8 cellular contexts compared by ENCODE assay signal in the genomic region with DNA sequence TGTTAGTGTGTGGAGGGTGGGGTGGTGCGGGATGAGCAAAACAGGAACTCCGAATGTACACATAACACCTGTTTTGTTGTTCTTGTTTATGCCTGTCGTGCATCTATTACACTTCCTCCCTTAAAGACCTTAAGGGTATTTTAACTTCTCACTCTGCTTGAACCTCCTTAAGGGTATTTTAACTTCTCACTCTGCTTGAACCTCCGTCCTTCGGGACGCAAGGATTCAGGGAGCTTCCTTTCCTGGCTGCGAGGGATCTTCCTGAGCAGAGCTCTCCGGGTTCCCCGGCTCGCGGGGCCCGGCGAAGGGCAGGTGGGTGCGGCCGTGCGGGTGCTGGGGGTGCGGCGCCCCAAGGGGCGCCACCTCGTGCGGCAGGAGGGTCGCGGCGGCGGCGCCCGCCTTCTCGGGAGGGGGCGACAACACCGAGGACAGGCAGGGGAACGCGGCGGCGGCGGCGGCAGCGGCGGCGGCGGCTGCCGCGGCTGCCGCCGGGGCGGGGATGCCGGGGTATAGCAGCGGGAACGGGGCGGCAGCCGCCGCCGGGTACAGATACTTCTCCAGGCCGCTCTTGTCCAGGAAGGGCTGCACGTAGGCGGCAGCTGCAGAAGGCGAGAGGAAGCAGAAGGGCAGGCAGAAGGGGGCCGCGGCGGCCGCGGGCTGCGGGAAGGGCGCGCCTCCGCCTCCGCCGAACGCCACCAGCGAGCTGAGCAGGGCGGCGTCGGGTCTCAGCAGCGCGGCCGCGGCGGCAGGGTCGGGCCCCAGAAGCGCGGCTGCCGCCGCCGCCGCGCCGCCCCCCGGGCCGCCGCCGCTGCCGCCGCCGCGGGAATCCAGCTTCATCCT. TPM values are rescaled to one million over a fixed set of nuclear protein-coding genes. Genes with fewer than 3 reads are reported as not detected.
DNase-seq lines count a peak whose midpoint lies in the region; ATAC-seq, FAIRE-seq and TF ChIP-seq lines count a peak whose summit lies in the region.

No MANE protein-coding gene starts in this region.

- H3F3A ChIP-seq in PC-3 (ENCODE audit: low read length, unreplicated experiment) = peaks cover 9% of the 10 kb centered on the region

- H2AFZ ChIP-seq in H9 (ENCODE audit: low read length) (no peak overlapping the region), PC-3 (ENCODE audit: low read length) (peak overlapping the region; percentile 13; the same call in 1 of the 2 replicates), GM12878 (ENCODE audit: control insufficient read depth, low read depth, low read length) (peak overlapping the region; percentile 58)

- no peak overlapping the region for H2BK15ac ChIP-seq in H9 (ENCODE audit: low read depth, low read length)

- H2BK5ac ChIP-seq in H9 (ENCODE audit: insufficient read length, low read length) = no peak overlapping the region

- H3K4me1 ChIP-seq in H9 (ENCODE audit: insufficient read depth, low read length) (peaks cover 3% of the 10 kb centered on the region; the same call in 1 of the 2 replicates), PC-3 (ENCODE audit: insufficient read depth, low read length) (peaks cover 45% of the 10 kb centered on the region), GM12878 (ENCODE audit: control insufficient read depth, insufficient read depth, low read length) (peaks cover 29% of the 10 kb centered on the region)

- ATAC-seq in PC-3 = no peak
- peak; percentile 13 for ATAC-seq in GM12878
- peak; percentile 66 for ATAC-seq in stimulated activated effector memory CD8-positive, alpha-beta T cell treated with anti-CD3 and anti-CD28 coated beads, Interleukin-12 subunit alpha, Interleukin-12 subunit beta, amount 100 ng/mL, for 72 hours
- ATAC-seq in HG03432 (IDR thresholded peaks at IDR 0.05; ENCODE audit: unreplicated experiment) = no peak

- H3K4me1 Mint-ChIP-seq in H9 (peaks cover 36 to 47% of the 10 kb centered on the region in 2 experiments), immature natural killer cell (peaks cover 30 to 43% of the 10 kb centered on the region in 2 donors)
- H3K4me1 Mint-ChIP-seq in stimulated activated effector memory CD8-positive, alpha-beta T cell treated with anti-CD3 and anti-CD28 coated beads, Interleukin-12 subunit alpha, Interleukin-12 subunit beta, amount 100 ng/mL, for 72 hours = peaks cover 31% of the 10 kb centered on the region

- no peak overlapping the region for H4K5ac ChIP-seq in H9 (ENCODE audit: insufficient read length, low read depth, low read length)

- POLR2A ChIA-PET in PC-3 (lab: Charles Lee; ENCODE audit: unreplicated experiment) = interaction anchor here (1.3 kb wide), 1 partner anchor 152 kb away, joined by 42 read pairs; no protein-coding TSS in a partner anchor
- POLR2A ChIA-PET in GM12878 (lab: Charles Lee) = interaction anchor here (0.5 to 1.8 kb wide), 3 partner anchors 131 to 575 kb away, joined by 3 to 5 read pairs (median 4); no protein-coding TSS in a partner anchor

- H3T11ph ChIP-seq in H9 (ENCODE audit: low read length) = no peak overlapping the region

- H2BK12ac ChIP-seq in H9 (ENCODE audit: insufficient read length, low read depth, low read length) = no peak overlapping the region

- no peaks in the 10 kb centered on the region for H3K9me2 ChIP-seq in PC-3 (replicated peaks; ENCODE audit: low read length)

- H3K4me3 Mint-ChIP-seq in H9 (peak overlapping the region; percentile 51 to 81), immature natural killer cell (peak overlapping the region; percentile 52 to 75 (median 69))
- H3K4me3 Mint-ChIP-seq in stimulated activated effector memory CD8-positive, alpha-beta T cell treated with anti-CD3 and anti-CD28 coated beads, Interleukin-12 subunit alpha, Interleukin-12 subunit beta, amount 100 ng/mL, for 72 hours = peak overlapping the region; percentile 65

- intact Hi-C loops in PC-3 (cut with micrococcal nuclease) (loop anchor here (5.0 kb wide), 1 partner anchor 295 kb away; no protein-coding TSS in a partner anchor), GM12878 (cut with micrococcal nuclease; ENCODE audit: unreplicated experiment) (loop anchor here (5.0 kb wide), 1 partner anchor 150 kb away; no protein-coding TSS in a partner anchor)

- H3K27me3 Mint-ChIP-seq in H9 (ENCODE audit: low read depth) = peaks cover 93% of the 10 kb centered on the region
- H3K27me3 Mint-ChIP-seq in immature natural killer cell (ENCODE audit: low read depth in 3 of 3) = peaks cover 20 to 46% (median 28%) of the 10 kb centered on the region in 3 donors

- BruUV-seq in PC-3 (replicated peaks; lab: Mats Ljungman, UMichigan) (no TSS peak), GM12878 (replicated peaks; lab: Mats Ljungman, UMichigan) (no TSS peak)

- H3K56ac ChIP-seq in H9 (ENCODE audit: insufficient read length, low read depth, low read length) = no peak overlapping the region

- H4K91ac ChIP-seq in H9 (ENCODE audit: insufficient read length, low read depth, low read length) = no peak overlapping the region

- peak overlapping the region; percentile 87 for H3K4me2 ChIP-seq in H9 (ENCODE audit: insufficient read depth, insufficient read length, low read length)
- H3K4me2 ChIP-seq in PC-3 (ENCODE audit: low read length) = peak overlapping the region; percentile 92
- H3K4me2 ChIP-seq in GM12878 (ENCODE audit: control insufficient read depth, insufficient read depth) = peak overlapping the region; percentile 94

- H3K36me3 Mint-ChIP-seq in H9 (ENCODE audit: insufficient read depth in 1 of 3, low read depth in 3 of 3) = peaks cover 0 to 4% (median 0%) of the 10 kb centered on the region in 3 experiments; a peak in 1 of 7 replicates
- H3K36me3 Mint-ChIP-seq in immature natural killer cell = no peaks in the 10 kb centered on the region
- H3K36me3 Mint-ChIP-seq in stimulated activated effector memory CD8-positive, alpha-beta T cell treated with anti-CD3 and anti-CD28 coated beads, Interleukin-12 subunit alpha, Interleukin-12 subunit beta, amount 100 ng/mL, for 72 hours = no peaks in the 10 kb centered on the region

- peak; percentile 47 for DNase-seq in Caki2 (ENCODE audit: low read depth)
- peak; percentile 48 for DNase-seq in H9
- DNase-seq in PC-3 = peak; percentile 35
- DNase-seq in GM12878 (ENCODE audit: low read depth, low spot score) = no peak
- peak; percentile 24 to 36 (median 29) for DNase-seq in immature natural killer cell
- DNase-seq in stimulated activated effector memory CD8-positive, alpha-beta T cell treated with anti-CD3 and anti-CD28 coated beads, Interleukin-12 subunit alpha, Interleukin-12 subunit beta, amount 100 ng/mL, for 72 hours (ENCODE audit: low spot score in 2 of 2) = peak in 1 of 2 donors; percentile 59
- no peak for DNase-seq in epidermal melanocyte (ENCODE audit: insufficient read length, low spot score)

- H3K79me1 ChIP-seq in H9 (ENCODE audit: insufficient read depth, low read depth, low read length, poor library complexity, severe bottlenecking) = no peaks in the 10 kb centered on the region

- H2BK20ac ChIP-seq in H9 (ENCODE audit: low read depth, low read length, poor library complexity, severe bottlenecking) = no peak overlapping the region

- SMC1A ChIA-PET in GM12878 (lab: Charles Lee; ENCODE audit: uncharacterized antibody, unreplicated experiment) = interaction anchor here (0.5 to 8.3 kb wide), 28 partner anchors 9 to 520 kb away, joined by 3 to 91 read pairs (median 4); no protein-coding TSS in a partner anchor

- TF ChIP-seq CTCF in H9 (conservative IDR thresholded peaks at IDR 0.05) (no peak), PC-3 (conservative IDR thresholded peaks at IDR 0.05; ENCODE audit: low read depth, low read length) (no peak), GM12878 (IDR thresholded peaks at IDR 0.05 in 2 of 3, conservative IDR thresholded peaks at IDR 0.05 in 1 of 3; ENCODE audit: control insufficient read depth in 2 of 3, extremely low read depth in 1 of 3, insufficient read depth in 1 of 3, low read depth in 3 of 3, low read length in 3 of 3) (no peak)

- H3K9ac ChIP-seq in H9 (ENCODE audit: extremely low read depth, insufficient read length, low read length) = no peak overlapping the region
- H3K9ac ChIP-seq in PC-3 (ENCODE audit: low read length) = peak overlapping the region; percentile 90
- H3K9ac ChIP-seq in GM12878 (ENCODE audit: control insufficient read depth, insufficient read depth, low read length) = peak overlapping the region; percentile 35; the same call in 1 of the 2 replicates

- H3K27me3 ChIP-seq in H9 (ENCODE audit: insufficient read depth, low read length) = peaks cover 39% of the 10 kb centered on the region
- H3K27me3 ChIP-seq in PC-3 (ENCODE audit: low read length) = no peaks in the 10 kb centered on the region
- peaks cover 10 to 36% of the 10 kb centered on the region in 2 experiments for H3K27me3 ChIP-seq in GM12878 (replicated peaks in 1 of 2; ENCODE audit: control insufficient read depth in 2 of 2, insufficient read depth in 2 of 2, low read length in 1 of 2)

- H4K8ac ChIP-seq in H9 (replicated peaks; ENCODE audit: insufficient read length, low read depth, low read length) = no peak overlapping the region

- TF ChIP-seq POLR2A in GM12878 (IDR thresholded peaks at IDR 0.05; ENCODE audit: low read depth, low read length) = no peak

- TF ChIP-seq EP300 in GM12878 (IDR thresholded peaks at IDR 0.05; ENCODE audit: borderline replicate concordance in 1 of 2, control insufficient read depth in 1 of 2, low read depth in 2 of 2, low read length in 2 of 2) = no peak

- CTCF ChIA-PET in PC-3 (lab: Charles Lee) = interaction anchor here (0.6 to 1.5 kb wide), 8 partner anchors 25 to 580 kb away, joined by 3 to 6 read pairs (median 4); no protein-coding TSS in a partner anchor
- CTCF ChIA-PET in GM12878 (lab: Yijun Ruan, JAX) = interaction anchor here (0.7 to 7.8 kb wide), 32 partner anchors 8 to 530 kb away, joined by 3 to 74 read pairs (median 4); a partner anchor contains a TSS

- H3K4ac ChIP-seq in H9 (ENCODE audit: low read depth, low read length) = no peak overlapping the region

- no peak overlapping the region for H3K18ac ChIP-seq in H9 (ENCODE audit: insufficient read length, low read depth, low read length)

- H3K36me3 ChIP-seq in PC-3 (ENCODE audit: low read depth, low read length) (peaks cover 29% of the 10 kb centered on the region), GM12878 (ENCODE audit: control insufficient read depth in 2 of 2, insufficient read depth in 2 of 2, low read length in 1 of 2) (no peaks in the 10 kb centered on the region)

- no peak overlapping the region; the same call in 1 of the 2 replicates for H3K14ac ChIP-seq in H9 (ENCODE audit: insufficient read depth, low read length)

- H3K23ac ChIP-seq in H9 (ENCODE audit: insufficient read length, low read depth, low read length) = no peak overlapping the region

- H3K79me2 ChIP-seq in H9 (ENCODE audit: insufficient read depth, low read length) (no peaks in the 10 kb centered on the region), PC-3 (ENCODE audit: low read length) (peaks cover 64% of the 10 kb centered on the region), GM12878 (ENCODE audit: control insufficient read depth, insufficient read depth, low read length) (no peaks in the 10 kb centered on the region)

- no peak overlapping the region for H2AK5ac ChIP-seq in H9 (ENCODE audit: insufficient read length, low read length)

- H3K4me3 ChIP-seq in PC-3 (ENCODE audit: low read length) (peak overlapping the region; percentile 77), GM12878 (peak overlapping the region; percentile 70)

- H3K27ac Mint-ChIP-seq in H9 = no peak overlapping the region
- no peak overlapping the region for H3K27ac Mint-ChIP-seq in immature natural killer cell
- no peak overlapping the region for H3K27ac Mint-ChIP-seq in stimulated activated effector memory CD8-positive, alpha-beta T cell treated with anti-CD3 and anti-CD28 coated beads, Interleukin-12 subunit alpha, Interleukin-12 subunit beta, amount 100 ng/mL, for 72 hours

- no peak for TF ChIP-seq RAD21 in GM12878 (IDR thresholded peaks at IDR 0.05; ENCODE audit: insufficient read depth, low read depth, low read length)

- peaks cover 0 to 4% of the 10 kb centered on the region in 2 experiments; a peak in 1 of 5 replicates for H3K9me3 Mint-ChIP-seq in H9
- H3K9me3 Mint-ChIP-seq in immature natural killer cell = no peaks in the 10 kb centered on the region
- H3K9me3 Mint-ChIP-seq in stimulated activated effector memory CD8-positive, alpha-beta T cell treated with anti-CD3 and anti-CD28 coated beads, Interleukin-12 subunit alpha, Interleukin-12 subunit beta, amount 100 ng/mL, for 72 hours = no peaks in the 10 kb centered on the region

- no CpG with 5 or more reads among the region's 94 CpGs for WGBS in H9 (ENCODE audit: extremely low coverage, insufficient read length, low lambda C conversion rate)
- 3% methylated on average over 57 of the region's 94 CpGs for WGBS in GM12878 (ENCODE audit: insufficient coverage, insufficient replicate concordance, low lambda C conversion rate, missing lambda C conversion rate)

- no peak overlapping the region for H3K27ac ChIP-seq in H9 (ENCODE audit: insufficient read length, low read depth, low read length)
- H3K27ac ChIP-seq in PC-3 (ENCODE audit: low read length) = peak overlapping the region; percentile 89
- no peak overlapping the region for H3K27ac ChIP-seq in GM12878 (ENCODE audit: control insufficient read depth, insufficient read depth)

- in situ Hi-C loops in Caki2 (cut with HindIII; ENCODE audit: low pct_unique_long_range_greater_than_20kb, low sequenced_read_pairs) = no loop called here
- in situ Hi-C loops in GM12878 (cut with MboI) = loop anchor here (25.0 kb wide), 1 partner anchor 515 kb away; no protein-coding TSS in a partner anchor

- no peaks in the 10 kb centered on the region for H4K20me1 ChIP-seq in H9 (ENCODE audit: control insufficient read depth, insufficient read depth, insufficient read length)
- no peaks in the 10 kb centered on the region for H4K20me1 ChIP-seq in PC-3 (ENCODE audit: low read length)
- H4K20me1 ChIP-seq in GM12878 (ENCODE audit: control insufficient read depth, insufficient read depth) = no peaks in the 10 kb centered on the region

- H2BK120ac ChIP-seq in H9 (ENCODE audit: low read depth, low read length, poor library complexity, severe bottlenecking) = no peak overlapping the region

- peaks cover 32% of the 10 kb centered on the region for H3K23me2 ChIP-seq in H9 (ENCODE audit: insufficient read length, low read depth, low read length, poor library complexity, severe bottlenecking)

- no peak for FAIRE-seq in GM12878 (lab: Jason Lieb, UNC)

- H3K9me3 ChIP-seq in H9 (ENCODE audit: control insufficient read depth, low read depth, low read length) (no peaks in the 10 kb centered on the region), PC-3 (ENCODE audit: low read length) (no peaks in the 10 kb centered on the region), GM12878 (replicated peaks; ENCODE audit: control insufficient read depth, insufficient read depth, low read length) (no peaks in the 10 kb centered on the region)

- RAD21 ChIA-PET in GM12878 (lab: Charles Lee; ENCODE audit: unreplicated experiment) = interaction anchor here (0.7 to 5.7 kb wide), 21 partner anchors 21 to 592 kb away, joined by 3 to 29 read pairs (median 4); a partner anchor contains a TSS

RNA-seq across cellular contexts. Expression of a gene that starts 2.8 kb away (rescaled TPM):
- 5.8 and 70.0 TPM in 2 replicates for total RNA-seq in Caki2 (2014; rRNA removed; shearing (Covaris generic); ENCODE audit: low replicate concordance)
- total RNA-seq in H9 (2021) (0.33 and 0.90 TPM in 2 replicates), PC-3 (2014; rRNA removed) (77.6 and 81.0 TPM in 2 replicates), GM12878 (2014; rRNA removed) (not detected in 2 replicates), GM12878 (2014; rRNA removed; fragmentation: Illumina TruSeq; extraction: Trizol) (0.04 and 0.14 TPM in 2 replicates), GM12878 (2021) (0.13 and 0.45 TPM in 2 replicates)
- 0.15 TPM in 2 replicates for total RNA-seq in GM12878 (2013; cell fraction: nucleolus; rRNA removed)
- 0.17 TPM for polyA plus RNA-seq in GM12878 (2011; ENCODE audit: low read depth)
- polyA plus RNA-seq in GM12878 (2011; rRNA removed) (0.84 and 1.5 TPM in 2 replicates), GM12878 (2014; fragmentation: Illumina TruSeq; extraction: Trizol) (0.07 TPM in 1 of 2 replicates, not detected in the other), GM12878 (2014; fragmentation: Nextera tagmentation; extraction: Ambion mirVana) (under 1 TPM; 0.02 to 0.04 TPM), GM12878 (2014; rRNA removed) (0.08 and 0.23 TPM in 2 replicates), GM12878 (2016; fragmentation: Nextera tagmentation; extraction: Ambion mirVana) (not detected), immature natural killer cell (not detected)
- polyA plus RNA-seq in GM12878 (2011; cell fraction: cytosol; rRNA removed) = 0.48 and 1.2 TPM in 2 replicates
- 0.89 and 1.9 TPM in 2 replicates for polyA plus RNA-seq in GM12878 (2011; cell fraction: nucleus; rRNA removed)
- polyA plus RNA-seq in GM12878 (2012) = 0.74 and 1.8 TPM in 2 replicates
- polyA minus RNA-seq in GM12878 (2011; rRNA and poly(A)+ RNA removed) = 0.41 and 1.2 TPM in 2 replicates
- 0.21 and 0.53 TPM in 2 replicates for polyA minus RNA-seq in GM12878 (2011; cell fraction: cytosol; rRNA and poly(A)+ RNA removed)
- 0.36 and 2.1 TPM in 2 replicates for polyA minus RNA-seq in GM12878 (2011; cell fraction: nucleus; rRNA and poly(A)+ RNA removed)

Comparison
In these comparisons a context has a peak if more than half of its experiments do, and no peak if none do; other contexts are left out.
1. DNase-seq: peak in Caki2 (single experiment), H9 (single experiment), PC-3 (single experiment) and immature natural killer cell (3 of 3); none in GM12878 (single experiment) and epidermal melanocyte (single experiment).
2. ATAC-seq: peak in GM12878 (single experiment) and stimulated activated effector memory CD8-positive, alpha-beta T cell treated with anti-CD3 and anti-CD28 coated beads, Interleukin-12 subunit alpha, Interleukin-12 subunit beta, amount 100 ng/mL, for 72 hours (single experiment); none in PC-3 (single experiment) and HG03432 (single experiment).
3. Peak in every context shown above with its lines, with median percentiles within 50 percentile points of each other: H3K4me2 ChIP-seq and H3K4me3 Mint-ChIP-seq.